In the genomic region with DNA sequence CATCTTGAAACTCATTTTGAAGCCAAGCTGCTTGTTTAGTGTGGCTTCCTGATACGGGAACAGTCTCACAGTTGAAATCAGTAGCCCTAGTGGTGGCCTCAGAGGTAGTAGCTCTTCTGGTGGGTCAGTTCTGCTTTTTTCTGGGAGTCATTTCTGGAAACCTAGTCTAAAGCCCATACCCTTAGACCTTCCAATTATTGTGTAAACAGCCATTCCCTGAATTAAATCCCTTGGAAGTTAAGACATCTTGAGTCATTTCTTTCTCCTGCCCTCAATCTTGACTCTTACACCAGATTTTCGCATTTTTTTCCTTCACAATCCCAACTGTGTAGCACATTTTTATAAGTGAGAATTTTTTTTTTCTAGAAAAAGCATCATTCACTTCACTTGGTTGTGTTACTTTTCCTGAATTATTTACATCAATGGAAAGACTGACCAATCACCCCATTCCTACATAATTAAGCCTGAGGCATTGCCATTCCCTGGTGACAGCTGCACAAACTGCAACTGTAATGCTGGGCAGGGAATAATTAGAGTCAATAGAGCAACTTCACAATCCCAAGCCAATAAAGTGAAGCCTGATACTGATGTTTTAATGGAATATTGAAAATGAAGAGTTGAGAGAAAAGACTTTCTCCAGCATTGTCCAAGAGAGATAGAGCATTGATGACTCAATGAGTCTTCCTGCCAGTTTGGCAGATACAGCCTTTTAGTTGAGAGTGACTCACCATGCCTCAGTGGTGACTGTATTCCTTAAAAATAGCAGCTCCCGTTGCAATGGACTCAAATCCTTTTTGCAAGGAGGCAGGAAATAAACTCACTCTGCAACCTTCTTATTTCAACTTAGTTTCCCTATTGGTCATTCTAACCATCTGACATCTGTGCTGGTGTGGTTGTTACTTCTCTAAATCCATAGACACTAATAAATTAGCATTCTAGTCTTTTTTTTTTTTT, we compare ENCODE assay signal across 8 cellular contexts. TPM values are rescaled to one million over a fixed set of nuclear protein-coding genes. Genes with fewer than 3 reads are reported as not detected.
DNase-seq lines count a peak whose midpoint lies in the region; ATAC-seq, FAIRE-seq and TF ChIP-seq lines count a peak whose summit lies in the region.
"Had no signal": no experiment of that assay in that cellular context is flagged by ENCODE, and none has a peak within 500 bp of the region (broad histone marks: within the 10 kb centered on the region; RNA-seq: fewer than 3 reads in every experiment).

No MANE protein-coding gene starts in this region.

- DNase-seq in HPDE6-E6E7 (ENCODE audit: extremely low spot score) = peak; percentile 84
- peak; percentile 28 to 89 for DNase-seq in ascending aorta (ENCODE audit: low spot score in 2 of 2)
- peak; percentile 90 for DNase-seq in keratinocyte (ENCODE audit: low read depth, low spot score)
- DNase-seq in upper lobe of left lung = peak in 1 of 2 donors; percentile 50
- DNase-seq in CD4-positive, alpha-beta memory T cell = no peak
- no peak for DNase-seq in activated naive CD4-positive, alpha-beta T cell treated with Interleukin-2 at 50 U/mL for 16 hours
- DNase-seq: activated B cell treated with CpG ODN at 0.5 μM for 24 hours had no signal

- peak overlapping the region; percentile 84 for H3K4me2 ChIP-seq in keratinocyte (ENCODE audit: control insufficient read depth, extremely low read depth, insufficient read depth, low read depth, low read length)

- no peaks in the 10 kb centered on the region for H3K9me1 ChIP-seq in keratinocyte (ENCODE audit: control insufficient read depth, extremely low read depth, insufficient read depth, low read length)

- WGBS in upper lobe of left lung, 2 donors = 53 to 73% methylated on average over 3 of the region's 3 CpGs

- dilution Hi-C loops in keratinocyte (cut with MboI; ENCODE audit: extremely low pct_ligation_motif_present, low sequenced_read_pairs) = no loop called here

- peak overlapping the region in 1 of 7 donors; percentile 8 for H3K27ac Mint-ChIP-seq in CD4-positive, alpha-beta memory T cell
- H3K27ac Mint-ChIP-seq: activated B cell treated with CpG ODN at 0.5 μM for 24 hours had no signal

- FAIRE-seq in keratinocyte (lab: Jason Lieb, UNC) = peak; percentile 99

- H3K36me3 Mint-ChIP-seq in CD4-positive, alpha-beta memory T cell = peaks cover 22 to 42% of the 10 kb centered on the region in 2 donors

- no peaks in the 10 kb centered on the region for H3K79me2 ChIP-seq in keratinocyte (ENCODE audit: control insufficient read depth, insufficient read depth, low read length)

- no peak overlapping the region for H2AFZ ChIP-seq in keratinocyte (ENCODE audit: control insufficient read depth, low read length)

- H3K9ac ChIP-seq in keratinocyte (ENCODE audit: control insufficient read depth, extremely low read depth, insufficient read depth, low read length) = no peak overlapping the region

- no peaks in the 10 kb centered on the region for H3K27me3 Mint-ChIP-seq in CD4-positive, alpha-beta memory T cell
- H3K27me3 Mint-ChIP-seq: activated B cell treated with CpG ODN at 0.5 μM for 24 hours had no signal

- H3K27me3 ChIP-seq in ascending aorta = no peaks in the 10 kb centered on the region
- H3K27me3 ChIP-seq in keratinocyte (ENCODE audit: control insufficient read depth, extremely low read depth, insufficient read depth, low read length) = no peaks in the 10 kb centered on the region
- no peaks in the 10 kb centered on the region for H3K27me3 ChIP-seq in upper lobe of left lung
- H3K27me3 ChIP-seq in CD4-positive, alpha-beta memory T cell (ENCODE audit: insufficient read depth, low read length) = no peaks in the 10 kb centered on the region

- H3K4me3 ChIP-seq in ascending aorta (no peak overlapping the region), keratinocyte (ENCODE audit: control insufficient read depth in 2 of 3, extremely low read depth in 1 of 3, insufficient read depth in 2 of 3, low read depth in 1 of 3, low read length in 3 of 3) (peak overlapping the region in 1 of 3 experiments; percentile 15), upper lobe of left lung (no peak overlapping the region)
- no peak overlapping the region for H3K4me3 ChIP-seq in CD4-positive, alpha-beta memory T cell (ENCODE audit: low read length in 2 of 2)

- POLR2A ChIA-PET in CD4-positive, alpha-beta memory T cell (lab: Charles Lee; ENCODE audit: partially characterized antibody) = interaction anchor here (0.6 kb wide), 1 partner anchor 8 kb away, joined by 3 read pairs; no protein-coding TSS in a partner anchor

- peak overlapping the region; percentile 76 to 78 for H3K27ac ChIP-seq in ascending aorta
- H3K27ac ChIP-seq in keratinocyte (ENCODE audit: control insufficient read depth, insufficient read depth, low read length) = peak overlapping the region; percentile 60
- peak overlapping the region in 3 of 4 donors; percentile 41 to 62 (median 58) for H3K27ac ChIP-seq in upper lobe of left lung
- H3K27ac ChIP-seq in CD4-positive, alpha-beta memory T cell (ENCODE audit: low read depth, low read length) = no peak overlapping the region

- TF ChIP-seq CTCF in ascending aorta (IDR thresholded peaks at IDR 0.05) (no peak), keratinocyte (optimal IDR thresholded peaks at IDR 0.05 in 1 of 3, IDR thresholded peaks at IDR 0.05 in 1 of 3, conservative IDR thresholded peaks at IDR 0.05 in 1 of 3; ENCODE audit: extremely low read depth in 1 of 3, insufficient read depth in 2 of 3, low read length in 3 of 3) (no peak), upper lobe of left lung (IDR thresholded peaks at IDR 0.05) (no peak)

- no peak for TF ChIP-seq EP300 in upper lobe of left lung (IDR thresholded peaks at IDR 0.05)

- peaks cover 2 to 14% of the 10 kb centered on the region in 2 donors for H3K4me1 ChIP-seq in ascending aorta
- H3K4me1 ChIP-seq in keratinocyte (ENCODE audit: control insufficient read depth, extremely low read depth, insufficient read depth, low read length) = peaks cover 38% of the 10 kb centered on the region
- H3K4me1 ChIP-seq in upper lobe of left lung = peaks cover 5 to 16% (median 9%) of the 10 kb centered on the region in 4 donors
- peaks cover 10% of the 10 kb centered on the region for H3K4me1 ChIP-seq in CD4-positive, alpha-beta memory T cell (ENCODE audit: insufficient read depth, low read length)

- CTCF ChIA-PET in CD4-positive, alpha-beta memory T cell (lab: Charles Lee; ENCODE audit: partially characterized antibody) = interaction anchor here (1.2 kb wide), 1 partner anchor 12 kb away, joined by 5 read pairs; no protein-coding TSS in a partner anchor

- no peak overlapping the region for H3K4me3 Mint-ChIP-seq in CD4-positive, alpha-beta memory T cell
- H3K4me3 Mint-ChIP-seq: activated B cell treated with CpG ODN at 0.5 μM for 24 hours had no signal

- peak; percentile 54 for ATAC-seq in GM18909 (IDR thresholded peaks at IDR 0.05; ENCODE audit: poor library complexity, unreplicated experiment)
- ATAC-seq in upper lobe of left lung (ENCODE audit: low FRiP score in 2 of 2) = peak; percentile 81 to 96

- intact Hi-C loops in ascending aorta (cut with DNase I) = loop anchor here (1.0 kb wide), 2 partner anchors 13 to 60 kb away; partner anchors contain the start of gene SEPSECS
- intact Hi-C loops in CD4-positive, alpha-beta memory T cell (cut with micrococcal nuclease) = no loop called here

- no peaks in the 10 kb centered on the region for H3K9me3 Mint-ChIP-seq in CD4-positive, alpha-beta memory T cell
- H3K9me3 Mint-ChIP-seq: activated B cell treated with CpG ODN at 0.5 μM for 24 hours had no signal

- H3K36me3 ChIP-seq in ascending aorta = no peaks in the 10 kb centered on the region
- H3K36me3 ChIP-seq in keratinocyte (ENCODE audit: control insufficient read depth in 2 of 2, extremely low read depth in 1 of 2, insufficient read depth in 2 of 2, low read length in 2 of 2) = no peaks in the 10 kb centered on the region
- no peaks in the 10 kb centered on the region for H3K36me3 ChIP-seq in upper lobe of left lung
- no peaks in the 10 kb centered on the region for H3K36me3 ChIP-seq in CD4-positive, alpha-beta memory T cell (ENCODE audit: insufficient read depth, low read length)

- TF ChIP-seq POLR2A in upper lobe of left lung (IDR thresholded peaks at IDR 0.05) = no peak

- peaks cover 2 to 15% (median 7%) of the 10 kb centered on the region in 4 donors for H3K4me1 Mint-ChIP-seq in CD4-positive, alpha-beta memory T cell
- H3K4me1 Mint-ChIP-seq: activated B cell treated with CpG ODN at 0.5 μM for 24 hours had no signal

- H3K9me3 ChIP-seq in ascending aorta (no peaks in the 10 kb centered on the region), keratinocyte (ENCODE audit: control insufficient read depth, low read depth, low read length) (no peaks in the 10 kb centered on the region), upper lobe of left lung (no peaks in the 10 kb centered on the region)
- no peaks in the 10 kb centered on the region for H3K9me3 ChIP-seq in CD4-positive, alpha-beta memory T cell (ENCODE audit: control insufficient read depth in 1 of 2, low read length in 2 of 2)

- H4K20me1 ChIP-seq in keratinocyte (ENCODE audit: control insufficient read depth, extremely low read depth, insufficient read depth, low read length) = no peaks in the 10 kb centered on the region

RNA-seq across cellular contexts. Expression of gene SEPSECS, which starts 13.0 kb away (rescaled TPM):
- total RNA-seq in ascending aorta = 5.2 TPM
- polyA plus RNA-seq in keratinocyte = 3.2 to 6.6 TPM (median 4.6 TPM) in 3 replicates
- polyA plus RNA-seq in keratinocyte (2011; ENCODE audit: low read depth) = 4.3 TPM
- 2.7 and 5.3 TPM in 2 replicates for polyA plus RNA-seq in keratinocyte (2011; cell fraction: cytosol; rRNA removed)
- polyA plus RNA-seq in keratinocyte (2011; cell fraction: nucleus; rRNA removed) = 5.7 and 8.9 TPM in 2 replicates
- 3.0 TPM in 2 replicates for polyA plus RNA-seq in keratinocyte (2012; ENCODE audit: low replicate concordance)
- polyA minus RNA-seq in keratinocyte = 0.16 to 6.8 TPM (median 5.0 TPM) in 3 replicates
- polyA minus RNA-seq in keratinocyte (2011; cell fraction: cytosol; rRNA and poly(A)+ RNA removed) = 6.1 TPM
- 6.4 and 7.3 TPM in 2 replicates for polyA minus RNA-seq in keratinocyte (2011; cell fraction: nucleus; rRNA and poly(A)+ RNA removed)
- 10 to 100 TPM in 3 of 6 donors, 1 to 10 TPM in 3; 4.9 to 19.3 (median 8.9) TPM for total RNA-seq in upper lobe of left lung
- total RNA-seq in CD4-positive, alpha-beta memory T cell = 10 to 100 TPM; 14.7 to 15.1 TPM
- 1 to 10 TPM; 1.3 to 3.4 TPM for polyA plus RNA-seq in CD4-positive, alpha-beta memory T cell

Comparison
In these comparisons a context has a peak if more than half of its experiments do, and no peak if none do; other contexts are left out.
1. DNase-seq: peak in HPDE6-E6E7 (single experiment), ascending aorta (2 of 2) and keratinocyte (single experiment); none in CD4-positive, alpha-beta memory T cell (0 of 5) and activated naive CD4-positive, alpha-beta T cell treated with Interleukin-2 at 50 U/mL for 16 hours (single experiment).